In the genomic region with DNA sequence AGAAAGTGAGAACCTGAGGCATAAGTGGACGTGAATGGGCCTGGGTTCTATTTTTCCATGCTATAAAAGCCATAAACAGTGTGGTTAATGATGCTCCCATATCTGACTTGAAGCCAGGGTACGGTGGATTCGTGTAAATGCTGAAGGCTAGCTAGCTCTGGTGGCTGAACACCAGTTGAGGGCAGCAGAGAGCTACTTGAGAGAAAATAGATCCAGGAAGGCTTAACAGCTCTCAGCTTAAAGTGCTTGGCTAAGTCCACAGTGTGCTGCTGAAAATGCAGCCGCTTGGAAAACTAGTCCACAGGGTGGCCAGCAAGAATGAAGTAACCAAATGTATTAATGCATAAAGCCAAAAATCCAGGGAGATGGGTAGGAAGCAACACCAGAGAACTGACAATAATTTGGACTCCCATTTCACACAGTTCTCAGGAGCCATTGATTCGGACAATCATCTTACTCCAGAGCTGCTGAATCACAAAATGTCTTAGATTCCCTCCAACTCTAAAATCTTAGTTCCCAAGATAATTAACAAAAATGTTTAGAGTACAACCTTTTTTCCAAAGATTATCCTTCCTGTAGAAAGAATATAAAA, we compare ENCODE assay signal across 9 cellular contexts. TPM values are rescaled to one million over a fixed set of nuclear protein-coding genes. Genes with fewer than 3 reads are reported as not detected.
DNase-seq lines count a peak whose midpoint lies in the region; ATAC-seq and TF ChIP-seq lines count a peak whose summit lies in the region.
"Had no signal": no experiment of that assay in that cellular context is flagged by ENCODE, and none has a peak within 500 bp of the region (broad histone marks: within the 10 kb centered on the region; RNA-seq: fewer than 3 reads in every experiment).

No MANE protein-coding gene starts in this region.

- no peak for ATAC-seq in GM21619 (IDR thresholded peaks at IDR 0.05; ENCODE audit: unreplicated experiment)
- ATAC-seq in left ventricle myocardium superior, result no peak

- in situ Hi-C loops in KBM-7 (cut with MboI; ENCODE audit: low pct_unique_long_range_greater_than_20kb, low sequenced_read_pairs), result no loop called here

- intact Hi-C loops in left ventricle myocardium superior (cut with micrococcal nuclease), result loop anchor here (5.0 kb wide), 1 partner anchor 1466 kb away; no protein-coding TSS in a partner anchor

- no peaks in the 10 kb centered on the region for H3K36me3 ChIP-seq in smooth muscle cell (ENCODE audit: low read depth)

- no peaks in the 10 kb centered on the region for H3F3A ChIP-seq in smooth muscle cell (ENCODE audit: low read depth)

- no peak overlapping the region for H3K9ac ChIP-seq in smooth muscle cell (ENCODE audit: low read depth)

- H3K27ac ChIP-seq in smooth muscle cell (ENCODE audit: low read depth), result no peak overlapping the region
- H3K27ac ChIP-seq: skin epidermis had no signal

- H4K20me1 ChIP-seq in smooth muscle cell (ENCODE audit: low read depth), result no peaks in the 10 kb centered on the region

- H3K4me1 ChIP-seq in smooth muscle cell (ENCODE audit: low read depth), result no peaks in the 10 kb centered on the region

- no peak overlapping the region for H3K4me3 ChIP-seq in smooth muscle cell
- H3K4me3 ChIP-seq: skin epidermis had no signal

- peaks cover 32% of the 10 kb centered on the region for H3K27me3 ChIP-seq in smooth muscle cell (ENCODE audit: low read depth)

- DNase-seq in Daoy (ENCODE audit: low read depth) (peak; percentile 77), GM20000 (ENCODE audit: low spot score) (no peak), KBM-7 (peak; percentile 53), RPMI7951 (ENCODE audit: low read depth) (peak; percentile 58), fibroblast of gingiva (ENCODE audit: low read depth) (peak; percentile 39), smooth muscle cell (lab: John Stamatoyannopoulos, UW; ENCODE audit: unreplicated experiment) (no peak), left ventricle myocardium superior (no peak)

- WGBS in smooth muscle cell (ENCODE audit: low lambda C conversion rate), result 24% methylated on average over 5 of the region's 5 CpGs

- H3K4me2 ChIP-seq in smooth muscle cell, result no peak overlapping the region

- no peaks in the 10 kb centered on the region for H3K9me3 ChIP-seq in smooth muscle cell (replicated peaks; ENCODE audit: low read depth)

- H3K79me2 ChIP-seq in smooth muscle cell (ENCODE audit: low read depth), result no peaks in the 10 kb centered on the region

- H2AFZ ChIP-seq in smooth muscle cell (ENCODE audit: low read depth), result no peak overlapping the region

- TF ChIP-seq CTCF in GM20000 (IDR thresholded peaks at IDR 0.05; ENCODE audit: extremely low read depth, missing control alignments) (peak; percentile 46), smooth muscle cell (IDR thresholded peaks at IDR 0.05; ENCODE audit: borderline replicate concordance, insufficient read depth, poor library complexity, severe bottlenecking) (peak; percentile 57)

RNA-seq across cellular contexts. Expression of a gene that starts 15.0 kb away (rescaled TPM):
- 1.8 and 4.5 TPM in 2 replicates for total RNA-seq in Daoy (2014; rRNA removed; shearing (Covaris generic))
- total RNA-seq in RPMI7951 (2014; rRNA removed; shearing (Covaris generic)), result not detected in 2 replicates
- total RNA-seq in smooth muscle cell (not detected in 2 replicates), left ventricle myocardium superior (not detected)
- polyA plus RNA-seq in smooth muscle cell, result not detected in 2 replicates

Comparison
In these comparisons a context has a peak if more than half of its experiments do, and no peak if none do; other contexts are left out.
1. DNase-seq: peak in Daoy (single experiment), KBM-7 (single experiment), RPMI7951 (single experiment) and fibroblast of gingiva (single experiment); none in GM20000 (single experiment), smooth muscle cell (single experiment) and left ventricle myocardium superior (single experiment).